In the genomic region with DNA sequence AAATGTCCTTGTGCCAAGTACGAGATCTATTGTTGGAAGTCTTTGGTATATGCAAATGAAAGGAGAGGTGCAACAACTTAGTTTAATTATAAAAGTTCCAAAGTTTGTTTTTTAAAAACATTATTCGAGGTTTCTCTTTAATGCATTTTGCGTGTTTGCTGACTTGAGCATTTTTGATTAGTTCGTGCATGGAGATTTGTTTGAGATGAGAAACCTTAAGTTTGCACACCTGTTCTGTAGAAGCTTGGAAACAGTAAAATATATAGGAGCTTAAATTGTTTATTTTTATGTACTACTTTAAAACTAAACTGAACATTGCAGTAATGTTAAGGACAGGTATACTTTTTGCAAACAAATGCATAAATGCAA, we compare ENCODE assay signal across 10 cellular contexts. TPM values are rescaled to one million over a fixed set of nuclear protein-coding genes. Genes with fewer than 3 reads are reported as not detected.
DNase-seq lines count a peak whose midpoint lies in the region; ATAC-seq and TF ChIP-seq lines count a peak whose summit lies in the region.
"Had no signal": no experiment of that assay in that cellular context is flagged by ENCODE, and none has a peak within 500 bp of the region (broad histone marks: within the 10 kb centered on the region; RNA-seq: fewer than 3 reads in every experiment).

No MANE protein-coding gene starts in this region.

- H3K27me3 Mint-ChIP-seq in activated CD4-positive, alpha-beta T cell treated with anti-CD3 and anti-CD28 coated beads, Interleukin-2, amount 10 ng/mL, durations not matched to agents 7 days and 5 days, result peaks cover 50% of the 10 kb centered on the region
- H3K27me3 Mint-ChIP-seq in activated T-helper 2 cell treated with anti-CD3 and anti-CD28 coated beads, Interferon-gamma antibody, Interleukin-2, Interleukin-4, amounts not matched to agents 10 μg/mL and 5 μg/mL and 100 μg/mL, durations not matched to agents 14 hours and 24 hours and 36 hours (ENCODE audit: low read depth), result peaks cover 42% of the 10 kb centered on the region

- H3K4me3 ChIP-seq in iPS-18a (ENCODE audit: low read length), result peak overlapping the region; percentile 25
- peak overlapping the region; percentile 57 to 70 (median 67) for H3K4me3 ChIP-seq in stomach
- H3K4me3 ChIP-seq in OCI-LY7 (ENCODE audit: low read depth, low read length, poor library complexity, severe bottlenecking), result no peak overlapping the region
- H3K4me3 ChIP-seq: SJCRH30 had no signal

- TF ChIP-seq CTCF in stomach (IDR thresholded peaks at IDR 0.05) (no peak), OCI-LY7 (conservative IDR thresholded peaks at IDR 0.05; ENCODE audit: low read length) (no peak)

- no TSS peak for BruUV-seq in OCI-LY7 (replicated peaks; lab: Mats Ljungman, UMichigan)

- H3K27ac Mint-ChIP-seq in activated CD4-positive, alpha-beta T cell treated with anti-CD3 and anti-CD28 coated beads, Interleukin-2, amount 10 ng/mL, durations not matched to agents 7 days and 5 days, result no peak overlapping the region
- H3K27ac Mint-ChIP-seq in activated T-helper 2 cell treated with anti-CD3 and anti-CD28 coated beads, Interferon-gamma antibody, Interleukin-2, Interleukin-4, amounts not matched to agents 10 μg/mL and 5 μg/mL and 100 μg/mL, durations not matched to agents 14 hours and 24 hours and 36 hours, result no peak overlapping the region

- H3K27ac ChIP-seq in iPS-18a (ENCODE audit: low read length) (no peak overlapping the region), stomach (peak overlapping the region in 2 of 5 donors; percentile 25 to 39), OCI-LY7 (ENCODE audit: low read depth, low read length, poor library complexity, severe bottlenecking) (no peak overlapping the region)
- H3K27ac ChIP-seq: SJCRH30 had no signal

- ATAC-seq in GM18867 (IDR thresholded peaks at IDR 0.05; ENCODE audit: unreplicated experiment) (no peak), GM21723 (IDR thresholded peaks at IDR 0.05; ENCODE audit: unreplicated experiment) (no peak)

- H3K27me3 ChIP-seq in iPS-18a (ENCODE audit: control insufficient read depth, insufficient read depth, low read length), result no peaks in the 10 kb centered on the region
- H3K27me3 ChIP-seq in stomach, result peaks cover 0 to 19% (median 13%) of the 10 kb centered on the region in 3 donors
- H3K27me3 ChIP-seq: SJCRH30 had no signal

- no peaks in the 10 kb centered on the region for H3K36me3 ChIP-seq in iPS-18a (ENCODE audit: control insufficient read depth, low read depth, low read length)
- no peaks in the 10 kb centered on the region for H3K36me3 ChIP-seq in stomach
- no peaks in the 10 kb centered on the region for H3K36me3 ChIP-seq in OCI-LY7 (ENCODE audit: insufficient read depth, low read length)
- H3K36me3 ChIP-seq: SJCRH30 had no signal

- no peak overlapping the region for H3K4me2 ChIP-seq in OCI-LY7 (ENCODE audit: low read length)

- peaks cover 20% of the 10 kb centered on the region for H3K36me3 Mint-ChIP-seq in activated CD4-positive, alpha-beta T cell treated with anti-CD3 and anti-CD28 coated beads, Interleukin-2, amount 10 ng/mL, durations not matched to agents 7 days and 5 days (ENCODE audit: low read depth)
- peaks cover 14% of the 10 kb centered on the region for H3K36me3 Mint-ChIP-seq in activated T-helper 2 cell treated with anti-CD3 and anti-CD28 coated beads, Interferon-gamma antibody, Interleukin-2, Interleukin-4, amounts not matched to agents 10 μg/mL and 5 μg/mL and 100 μg/mL, durations not matched to agents 14 hours and 24 hours and 36 hours (ENCODE audit: low read depth)

- no peaks in the 10 kb centered on the region for H3K79me2 ChIP-seq in OCI-LY7 (ENCODE audit: insufficient read depth, low read depth, low read length)

- no peaks in the 10 kb centered on the region for H4K20me1 ChIP-seq in OCI-LY7 (ENCODE audit: insufficient read depth, low read length)

- H3K4me1 ChIP-seq in iPS-18a (ENCODE audit: control insufficient read depth, low read depth, low read length) (peaks cover 19% of the 10 kb centered on the region), stomach (peaks cover 3 to 55% (median 36%) of the 10 kb centered on the region in 4 donors), OCI-LY7 (ENCODE audit: insufficient read depth, low read length, poor library complexity, severe bottlenecking) (peaks cover 3% of the 10 kb centered on the region)
- H3K4me1 ChIP-seq: SJCRH30 had no signal

- peaks cover 3% of the 10 kb centered on the region for H3K9me3 ChIP-seq in iPS-18a (ENCODE audit: control insufficient read depth, low read depth, low read length)
- peaks cover 0 to 9% (median 4%) of the 10 kb centered on the region in 4 donors for H3K9me3 ChIP-seq in stomach
- H3K9me3 ChIP-seq in OCI-LY7 (ENCODE audit: low read length), result no peaks in the 10 kb centered on the region
- H3K9me3 ChIP-seq: SJCRH30 had no signal

- no peak overlapping the region for H2AFZ ChIP-seq in OCI-LY7 (ENCODE audit: low read length)

- POLR2A ChIA-PET in activated CD4-positive, alpha-beta T cell treated with anti-CD3 and anti-CD28 coated beads, Interleukin-2, amount 10 ng/mL, durations not matched to agents 7 days and 5 days (lab: Charles Lee), result no interaction called here
- POLR2A ChIA-PET in OCI-LY7 (lab: Charles Lee), result no interaction called here

- TF ChIP-seq POLR2A in stomach (IDR thresholded peaks at IDR 0.05), result no peak

- no peak for DNase-seq in activated CD4-positive, alpha-beta T cell treated with anti-CD3 and anti-CD28 coated beads, Interleukin-2, amount 10 ng/mL, durations not matched to agents 7 days and 5 days
- no peak for DNase-seq in activated CD4-positive, alpha-beta T cell treated with anti-CD3 and anti-CD28 coated beads for 1 hour
- DNase-seq in activated T-helper 2 cell treated with anti-CD3 and anti-CD28 coated beads, Interferon-gamma antibody, Interleukin-2, Interleukin-4, amounts not matched to agents 10 μg/mL and 5 μg/mL and 100 μg/mL, durations not matched to agents 14 hours and 24 hours and 36 hours (ENCODE audit: low spot score), result no peak
- DNase-seq in stomach, result no peak
- no peak for DNase-seq in OCI-LY7 (ENCODE audit: low spot score)
- DNase-seq: NCI-H2029, SJCRH30 had no signal

- 17 to 36% (median 32%) methylated on average over 4 of the region's 4 CpGs for WGBS in stomach, 5 donors

- no peaks in the 10 kb centered on the region for H3K9me2 ChIP-seq in OCI-LY7 (ENCODE audit: insufficient read depth, low read length)

- no peak overlapping the region for H3K9ac ChIP-seq in iPS-18a (ENCODE audit: low read length)

- H3K4me1 Mint-ChIP-seq in activated CD4-positive, alpha-beta T cell treated with anti-CD3 and anti-CD28 coated beads, Interleukin-2, amount 10 ng/mL, durations not matched to agents 7 days and 5 days, result peaks cover 33% of the 10 kb centered on the region
- H3K4me1 Mint-ChIP-seq in activated T-helper 2 cell treated with anti-CD3 and anti-CD28 coated beads, Interferon-gamma antibody, Interleukin-2, Interleukin-4, amounts not matched to agents 10 μg/mL and 5 μg/mL and 100 μg/mL, durations not matched to agents 14 hours and 24 hours and 36 hours (ENCODE audit: low read depth), result peaks cover 27% of the 10 kb centered on the region

- intact Hi-C loops in activated T-helper 2 cell treated with anti-CD3 and anti-CD28 coated beads, Interferon-gamma antibody, Interleukin-2, Interleukin-4, amounts not matched to agents 10 μg/mL and 5 μg/mL and 100 μg/mL, durations not matched to agents 14 hours and 24 hours and 36 hours (cut with micrococcal nuclease), result loop anchor here (5.0 kb wide), 1 partner anchor 159 kb away; the partner anchor contains the start of gene PLEKHG3
- intact Hi-C loops in stomach (cut with DNase I; ENCODE audit: low total_unique reads) (no loop called here), OCI-LY7 (cut with micrococcal nuclease; ENCODE audit: unreplicated experiment) (no loop called here)

- CTCF ChIA-PET in activated CD4-positive, alpha-beta T cell treated with anti-CD3 and anti-CD28 coated beads, Interleukin-2, amount 10 ng/mL, durations not matched to agents 7 days and 5 days (lab: Charles Lee), result interaction anchor here (0.6 to 2.2 kb wide), 3 partner anchors 16 to 94 kb away, joined by 3 to 5 read pairs (median 3); no protein-coding TSS in a partner anchor
- CTCF ChIA-PET in OCI-LY7 (lab: Charles Lee; ENCODE audit: unreplicated experiment), result no interaction called here

- peaks cover 8% of the 10 kb centered on the region for H3K9me3 Mint-ChIP-seq in activated CD4-positive, alpha-beta T cell treated with anti-CD3 and anti-CD28 coated beads, Interleukin-2, amount 10 ng/mL, durations not matched to agents 7 days and 5 days
- H3K9me3 Mint-ChIP-seq in activated T-helper 2 cell treated with anti-CD3 and anti-CD28 coated beads, Interferon-gamma antibody, Interleukin-2, Interleukin-4, amounts not matched to agents 10 μg/mL and 5 μg/mL and 100 μg/mL, durations not matched to agents 14 hours and 24 hours and 36 hours, result peaks cover 8% of the 10 kb centered on the region

- peak overlapping the region; percentile 90 for H3K4me3 Mint-ChIP-seq in activated CD4-positive, alpha-beta T cell treated with anti-CD3 and anti-CD28 coated beads, Interleukin-2, amount 10 ng/mL, durations not matched to agents 7 days and 5 days
- peak overlapping the region; percentile 93 for H3K4me3 Mint-ChIP-seq in activated T-helper 2 cell treated with anti-CD3 and anti-CD28 coated beads, Interferon-gamma antibody, Interleukin-2, Interleukin-4, amounts not matched to agents 10 μg/mL and 5 μg/mL and 100 μg/mL, durations not matched to agents 14 hours and 24 hours and 36 hours (ENCODE audit: low read depth)

- TF ChIP-seq EP300 in stomach (IDR thresholded peaks at IDR 0.05), result no peak

RNA-seq across cellular contexts. Expression of gene HSPA2, which starts 2.3 kb away (rescaled TPM):
- total RNA-seq in activated CD4-positive, alpha-beta T cell treated with anti-CD3 and anti-CD28 coated beads, Interleukin-2, amount 10 ng/mL, durations not matched to agents 7 days and 5 days, result 1 to 10 TPM; 2.2 to 2.4 TPM
- total RNA-seq in activated T-helper 2 cell treated with anti-CD3 and anti-CD28 coated beads, Interferon-gamma antibody, Interleukin-2, Interleukin-4, amounts not matched to agents 10 μg/mL and 5 μg/mL and 100 μg/mL, durations not matched to agents 14 hours and 24 hours and 36 hours, result 6.6 and 7.1 TPM in 2 replicates
- total RNA-seq in stomach (10 to 100 TPM in 4 of 5 donors, under 1 TPM in 1; under 0.01 to 29.3 (median 16.9) TPM), OCI-LY7 (2022) (0.33 and 0.36 TPM in 2 replicates)
- polyA plus RNA-seq in stomach, result 10 to 100 TPM in 1 of 3 donors, 1 to 10 TPM in 2; 3.5 to 27.5 (median 5.6) TPM
- 0.54 and 0.57 TPM in 2 replicates for total RNA-seq in OCI-LY7 (2014; rRNA removed; shearing (Covaris generic))

RNA-seq across cellular contexts. Expression of gene PPP1R36, which starts 6.9 kb away (rescaled TPM):
- under 1 TPM in 1 of 2 experiments, not detected in 1; 0.50 TPM for total RNA-seq in activated CD4-positive, alpha-beta T cell treated with anti-CD3 and anti-CD28 coated beads, Interleukin-2, amount 10 ng/mL, durations not matched to agents 7 days and 5 days
- total RNA-seq in activated T-helper 2 cell treated with anti-CD3 and anti-CD28 coated beads, Interferon-gamma antibody, Interleukin-2, Interleukin-4, amounts not matched to agents 10 μg/mL and 5 μg/mL and 100 μg/mL, durations not matched to agents 14 hours and 24 hours and 36 hours, result not detected in 2 replicates
- 1 to 10 TPM in 2 of 5 donors, not detected in 3; 4.1 to 6.2 TPM for total RNA-seq in stomach
- 10 to 100 TPM in 1 of 3 donors, 1 to 10 TPM in 2; 3.2 to 13.1 (median 6.8) TPM for polyA plus RNA-seq in stomach
- total RNA-seq in OCI-LY7 (2014; rRNA removed; shearing (Covaris generic)), result 1.2 TPM in 1 of 2 replicates, not detected in the other
- total RNA-seq in OCI-LY7 (2022), result not detected in 2 replicates

RNA-seq across cellular contexts. Expression of gene ZBTB1, which starts 38.3 kb away (rescaled TPM):
- total RNA-seq in activated CD4-positive, alpha-beta T cell treated with anti-CD3 and anti-CD28 coated beads, Interleukin-2, amount 10 ng/mL, durations not matched to agents 7 days and 5 days, result 10 to 100 TPM; 66.7 to 71.1 TPM
- 51.1 and 52.8 TPM in 2 replicates for total RNA-seq in activated T-helper 2 cell treated with anti-CD3 and anti-CD28 coated beads, Interferon-gamma antibody, Interleukin-2, Interleukin-4, amounts not matched to agents 10 μg/mL and 5 μg/mL and 100 μg/mL, durations not matched to agents 14 hours and 24 hours and 36 hours
- 100 to 1,000 TPM in 1 of 5 donors, 10 to 100 TPM in 4; 32.6 to 137 (median 44.9) TPM for total RNA-seq in stomach
- 10 to 100 TPM in 2 of 3 donors, 1 to 10 TPM in 1; 9.8 to 14.5 (median 11.5) TPM for polyA plus RNA-seq in stomach
- 34.1 and 41.2 TPM in 2 replicates for total RNA-seq in OCI-LY7 (2014; rRNA removed; shearing (Covaris generic))
- total RNA-seq in OCI-LY7 (2022), result 47.5 and 49.5 TPM in 2 replicates

RNA-seq across cellular contexts. Expression of gene ZBTB25, which starts 39.2 kb away (rescaled TPM):
- total RNA-seq in activated CD4-positive, alpha-beta T cell treated with anti-CD3 and anti-CD28 coated beads, Interleukin-2, amount 10 ng/mL, durations not matched to agents 7 days and 5 days, result 10 to 100 TPM; 29.2 to 31.2 TPM
- 24.7 and 24.9 TPM in 2 replicates for total RNA-seq in activated T-helper 2 cell treated with anti-CD3 and anti-CD28 coated beads, Interferon-gamma antibody, Interleukin-2, Interleukin-4, amounts not matched to agents 10 μg/mL and 5 μg/mL and 100 μg/mL, durations not matched to agents 14 hours and 24 hours and 36 hours
- 10 to 100 TPM in 1 of 5 donors, 1 to 10 TPM in 4; 2.3 to 10.1 (median 5.4) TPM for total RNA-seq in stomach
- 1 to 10 TPM; 2.4 to 2.9 (median 2.6) TPM for polyA plus RNA-seq in stomach
- total RNA-seq in OCI-LY7 (2014; rRNA removed; shearing (Covaris generic)), result 16.1 and 18.4 TPM in 2 replicates
- 35.4 and 37.1 TPM in 2 replicates for total RNA-seq in OCI-LY7 (2022)
